Comparison of ENCODE assay signal across 24 cellular contexts in the genomic region with DNA sequence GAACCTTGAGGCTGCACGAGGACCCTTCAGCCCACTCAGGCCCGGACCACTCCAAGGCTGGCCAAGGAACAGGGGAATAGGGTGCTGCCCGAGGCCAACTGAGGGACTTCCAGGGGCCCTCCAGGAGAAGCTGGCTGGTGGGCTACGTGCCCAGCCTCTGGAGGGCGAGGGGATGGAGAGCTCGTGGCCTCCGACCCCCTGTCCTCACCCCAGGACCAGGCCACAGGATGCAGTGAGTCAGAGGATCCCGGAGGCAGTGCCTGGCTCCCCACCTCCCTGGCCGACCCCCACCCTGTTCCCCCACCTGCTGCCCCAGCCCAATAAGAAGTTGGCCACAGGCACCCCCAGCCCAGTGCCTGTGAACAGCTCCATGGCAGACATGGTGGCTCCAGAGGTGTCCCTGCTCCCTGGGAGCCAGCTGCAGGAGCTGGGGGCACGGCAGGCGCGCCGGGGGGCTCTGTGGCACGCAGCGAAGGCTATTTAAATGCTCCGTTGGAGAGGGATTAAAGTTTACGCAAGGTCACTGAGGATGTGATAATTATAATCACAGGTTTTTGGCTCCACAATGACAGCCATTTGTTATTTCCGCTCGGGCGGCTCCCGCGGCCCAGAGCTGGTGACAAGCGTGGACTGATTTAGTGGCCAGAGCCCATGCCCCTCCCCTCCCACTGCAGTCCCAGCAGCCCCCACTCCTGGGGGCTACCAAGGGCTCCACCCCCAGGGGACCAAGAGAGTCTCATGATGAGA.
A peak's percentile ranks its signal among the peaks of the same experiment; 100 is the strongest.
DNase-seq lines count a peak whose midpoint lies in the region; ATAC-seq and TF ChIP-seq lines count a peak whose summit lies in the region.
"Had no signal": no experiment of that assay in that cellular context is flagged by ENCODE, and none has a peak within 500 bp of the region (broad histone marks: within the 10 kb centered on the region; RNA-seq: fewer than 3 reads in every experiment).

No MANE protein-coding gene starts in this region.

- no peak overlapping the region for H3K9ac ChIP-seq in endodermal cell (ENCODE audit: extremely low read depth, low read length, poor library complexity, severe bottlenecking)

- H3K27me3 ChIP-seq in endodermal cell (ENCODE audit: control insufficient read depth, insufficient read depth, low read length, poor library complexity, severe bottlenecking): no peaks in the 10 kb centered on the region

- WGBS in endodermal cell (ENCODE audit: insufficient coverage in 1 of 2, insufficient read length in 1 of 2), 2 experiments: 92 to 96% methylated on average over 8 to 23 of the region's 23 CpGs

- ATAC-seq in natural killer cell treated with Interleukin-12 subunit alpha and Interleukin-12 subunit beta and Interleukin-15 and Interleukin-18, amount 100 ng/mL, for 72 hours: no peak
- ATAC-seq in natural killer cell: no peak
- no peak for ATAC-seq in GM21825 (IDR thresholded peaks at IDR 0.05; ENCODE audit: unreplicated experiment)
- no peak for ATAC-seq in GM19035 (IDR thresholded peaks at IDR 0.05; ENCODE audit: unreplicated experiment)
- no peak for ATAC-seq in GM19397 (IDR thresholded peaks at IDR 0.05; ENCODE audit: unreplicated experiment)
- ATAC-seq: PC-3; stimulated activated naive B cell treated with anti-CD40 and anti-IgM and Interleukin-4, amounts not matched to agents 10 μg/mL and 1 μg/mL and 100 μg/mL, for 72 hours had no signal

- no peak for TF ChIP-seq CTCF in natural killer cell (IDR thresholded peaks at IDR 0.05)
- no peak for TF ChIP-seq CTCF in endodermal cell (conservative IDR thresholded peaks at IDR 0.05)
- no peak for TF ChIP-seq CTCF in nephron progenitor cell (IDR thresholded peaks at IDR 0.05)

- no peak overlapping the region for H3K4me3 Mint-ChIP-seq in natural killer cell treated with Interleukin-12 subunit alpha and Interleukin-12 subunit beta and Interleukin-15 and Interleukin-18, amount 100 ng/mL, for 72 hours
- H3K4me3 Mint-ChIP-seq in natural killer cell (no peak overlapping the region), endodermal cell (no peak overlapping the region), nephron progenitor cell (no peak overlapping the region)
- H3K4me3 Mint-ChIP-seq: stimulated activated naive B cell treated with anti-CD40 and anti-IgM and Interleukin-4, amounts not matched to agents 10 μg/mL and 1 μg/mL and 100 μg/mL, for 72 hours had no signal

- no peaks in the 10 kb centered on the region for H3K36me3 ChIP-seq in endodermal cell (ENCODE audit: control insufficient read depth, insufficient read depth, low read length)
- H3K36me3 ChIP-seq: breast epithelium, esophagus squamous epithelium, neutrophil had no signal

- no peaks in the 10 kb centered on the region for H3K4me1 ChIP-seq in endodermal cell (ENCODE audit: control insufficient read depth, insufficient read depth, low read length)
- H3K4me1 ChIP-seq: breast epithelium, esophagus squamous epithelium had no signal

- no peak overlapping the region for H3K4me3 ChIP-seq in endodermal cell (ENCODE audit: low read length)
- H3K4me3 ChIP-seq: breast epithelium, coronary artery, esophagus squamous epithelium, smooth muscle cell had no signal

- no peak overlapping the region for H3K27ac ChIP-seq in endodermal cell (ENCODE audit: low read depth, low read length)
- H3K27ac ChIP-seq: breast epithelium, coronary artery, esophagus squamous epithelium, HL-60, neutrophil had no signal

- no peak overlapping the region for H3K27ac Mint-ChIP-seq in natural killer cell treated with Interleukin-12 subunit alpha and Interleukin-12 subunit beta and Interleukin-15 and Interleukin-18, amount 100 ng/mL, for 72 hours
- no peak overlapping the region for H3K27ac Mint-ChIP-seq in natural killer cell
- H3K27ac Mint-ChIP-seq in endodermal cell: no peak overlapping the region
- H3K27ac Mint-ChIP-seq in nephron progenitor cell: no peak overlapping the region
- H3K27ac Mint-ChIP-seq: stimulated activated naive B cell treated with anti-CD40 and anti-IgM and Interleukin-4, amounts not matched to agents 10 μg/mL and 1 μg/mL and 100 μg/mL, for 72 hours had no signal

- H3K4me1 Mint-ChIP-seq in natural killer cell treated with Interleukin-12 subunit alpha and Interleukin-12 subunit beta and Interleukin-15 and Interleukin-18, amount 100 ng/mL, for 72 hours (ENCODE audit: low read depth in 2 of 2): no peaks in the 10 kb centered on the region
- no peaks in the 10 kb centered on the region for H3K4me1 Mint-ChIP-seq in natural killer cell
- no peaks in the 10 kb centered on the region for H3K4me1 Mint-ChIP-seq in endodermal cell
- H3K4me1 Mint-ChIP-seq in nephron progenitor cell: peaks cover 8% of the 10 kb centered on the region
- H3K4me1 Mint-ChIP-seq: stimulated activated naive B cell treated with anti-CD40 and anti-IgM and Interleukin-4, amounts not matched to agents 10 μg/mL and 1 μg/mL and 100 μg/mL, for 72 hours had no signal

- no peaks in the 10 kb centered on the region for H3K9me3 Mint-ChIP-seq in natural killer cell treated with Interleukin-12 subunit alpha and Interleukin-12 subunit beta and Interleukin-15 and Interleukin-18, amount 100 ng/mL, for 72 hours
- H3K9me3 Mint-ChIP-seq in natural killer cell (no peaks in the 10 kb centered on the region), endodermal cell (no peaks in the 10 kb centered on the region), nephron progenitor cell (no peaks in the 10 kb centered on the region)
- H3K9me3 Mint-ChIP-seq: stimulated activated naive B cell treated with anti-CD40 and anti-IgM and Interleukin-4, amounts not matched to agents 10 μg/mL and 1 μg/mL and 100 μg/mL, for 72 hours had no signal

- peaks cover 0 to 3% of the 10 kb centered on the region in 2 donors for H3K27me3 Mint-ChIP-seq in natural killer cell treated with Interleukin-12 subunit alpha and Interleukin-12 subunit beta and Interleukin-15 and Interleukin-18, amount 100 ng/mL, for 72 hours
- no peaks in the 10 kb centered on the region for H3K27me3 Mint-ChIP-seq in natural killer cell (ENCODE audit: low read depth in 2 of 2)
- peaks cover 2% of the 10 kb centered on the region for H3K27me3 Mint-ChIP-seq in endodermal cell (ENCODE audit: insufficient read depth)
- H3K27me3 Mint-ChIP-seq in nephron progenitor cell (ENCODE audit: low read depth, poor library complexity): peaks cover 20% of the 10 kb centered on the region

- peak; percentile 35 for DNase-seq in natural killer cell treated with Interleukin-12 subunit alpha and Interleukin-12 subunit beta and Interleukin-15 and Interleukin-18, amount 100 ng/mL, for 72 hours (ENCODE audit: low spot score)
- DNase-seq in natural killer cell (no peak), endodermal cell (peak; percentile 14), nephron progenitor cell (peak; percentile 50)
- DNase-seq: activated CD4-positive, alpha-beta T cell treated with anti-CD3 and anti-CD28 coated beads, Interleukin-2, amount 50 U/mL, for 48 hours; activated CD8-positive, alpha-beta memory T cell treated with anti-CD3 and anti-CD28 coated beads, Interleukin-2, amount 50 U/mL, for 4 hours; activated gamma-delta T cell treated with Interleukin-2 at 50 U/mL for 16 hours; amygdala; esophagus squamous epithelium; mammary epithelial cell; NCI-H1930; PC-3; SHP77; stimulated activated CD4-positive, alpha-beta T cell treated with anti-CD3 and anti-CD28 coated beads, Interleukin-4, amount 100 ng/mL, for 1 hour; stimulated activated naive B cell treated with anti-CD40 and anti-IgM and Interleukin-4, amounts not matched to agents 10 μg/mL and 1 μg/mL and 100 μg/mL, for 72 hours; T1000 had no signal

- intact Hi-C loops in natural killer cell (cut with micrococcal nuclease): no loop called here

- no peaks in the 10 kb centered on the region for H3K36me3 Mint-ChIP-seq in natural killer cell treated with Interleukin-12 subunit alpha and Interleukin-12 subunit beta and Interleukin-15 and Interleukin-18, amount 100 ng/mL, for 72 hours
- H3K36me3 Mint-ChIP-seq in natural killer cell: no peaks in the 10 kb centered on the region
- no peaks in the 10 kb centered on the region for H3K36me3 Mint-ChIP-seq in endodermal cell (ENCODE audit: low read depth)
- H3K36me3 Mint-ChIP-seq in nephron progenitor cell (ENCODE audit: low read depth): no peaks in the 10 kb centered on the region
- H3K36me3 Mint-ChIP-seq: stimulated activated naive B cell treated with anti-CD40 and anti-IgM and Interleukin-4, amounts not matched to agents 10 μg/mL and 1 μg/mL and 100 μg/mL, for 72 hours had no signal

- H3K9me3 ChIP-seq in endodermal cell (ENCODE audit: control insufficient read depth, low read length): no peaks in the 10 kb centered on the region
- H3K9me3 ChIP-seq: breast epithelium, esophagus squamous epithelium, neutrophil had no signal
